In the genomic region with DNA sequence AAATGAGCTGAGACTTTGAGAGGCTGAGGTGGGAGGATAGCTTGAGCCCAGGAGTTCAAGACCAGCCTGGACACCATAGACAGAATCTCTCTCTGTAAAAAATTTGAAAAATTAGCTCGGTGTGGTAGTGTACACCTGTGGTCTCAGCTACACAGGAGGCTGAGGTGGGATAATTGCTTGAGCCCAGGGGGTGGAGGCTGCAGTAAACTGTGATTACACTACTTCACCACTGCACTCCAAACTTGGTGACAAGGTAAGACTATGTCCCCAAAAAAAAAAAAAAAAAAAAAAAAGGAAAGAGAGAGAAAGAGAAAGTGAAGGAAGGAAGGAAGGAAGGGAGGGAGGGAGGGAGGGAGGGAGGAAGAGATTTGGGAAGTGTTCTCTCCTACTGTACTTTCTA, we compare ENCODE assay signal across 33 cellular contexts.
"Had no signal": no experiment of that assay in that cellular context is flagged by ENCODE, and none has a peak within 500 bp of the region (broad histone marks: within the 10 kb centered on the region; RNA-seq: fewer than 3 reads in every experiment).

No MANE protein-coding gene starts in this region.

- H3K27ac Mint-ChIP-seq: activated CD4-positive, alpha-beta T cell treated with anti-CD3 and anti-CD28 coated beads, Interleukin-2, amount 10 ng/mL, durations not matched to agents 7 days and 5 days; activated CD8-positive, alpha-beta memory T cell treated with anti-CD3 and anti-CD28 coated beads, Interleukin-2, amount 10 ng/mL, durations not matched to agents 7 days and 5 days; activated naive CD4-positive, alpha-beta T cell treated with anti-CD3 and anti-CD28 coated beads, Interleukin-2, amount 10 ng/mL, durations not matched to agents 7 days and 5 days; activated naive CD8-positive, alpha-beta T cell; activated naive CD8-positive, alpha-beta T cell treated with anti-CD3 and anti-CD28 coated beads, Interleukin-2, amount 50 U/mL, for 24 hours had no signal

- H3K4me2 ChIP-seq: KMS-11 had no signal

- H3K27ac ChIP-seq: KMS-11, Peyer's patch, SJSA1, VCaP had no signal

- H3K9ac ChIP-seq: KMS-11 had no signal

- H3K4me1 Mint-ChIP-seq: activated naive CD4-positive, alpha-beta T cell treated with anti-CD3 and anti-CD28 coated beads, Interleukin-2, amount 10 ng/mL, durations not matched to agents 7 days and 5 days; activated naive CD8-positive, alpha-beta T cell treated with anti-CD3 and anti-CD28 coated beads, Interleukin-2, amount 50 U/mL, for 24 hours had no signal

- DNase-seq: activated CD4-positive, alpha-beta T cell treated with anti-CD3 and anti-CD28 coated beads, Interleukin-2, amount 10 ng/mL, durations not matched to agents 7 days and 5 days; activated CD4-positive, alpha-beta T cell treated with anti-CD3 and anti-CD28 coated beads, Interleukin-2, amount 50 U/mL, for 48 hours; activated CD4-positive, CD25-positive, alpha-beta regulatory T cell; activated CD8-positive, alpha-beta memory T cell treated with anti-CD3 and anti-CD28 coated beads for 24 hours; activated CD8-positive, alpha-beta memory T cell treated with anti-CD3 and anti-CD28 coated beads, Interleukin-2, amount 10 ng/mL, durations not matched to agents 7 days and 5 days; activated CD8-positive, alpha-beta memory T cell treated with anti-CD3 and anti-CD28 coated beads, Interleukin-2, amount 50 U/mL, for 48 hours; activated effector memory CD4-positive, alpha-beta T cell treated with Interleukin-2 at 50 U/mL for 16 hours; activated naive CD4-positive, alpha-beta T cell treated with anti-CD3 and anti-CD28 coated beads, Interleukin-2, amount 10 ng/mL, durations not matched to agents 7 days and 5 days; activated naive CD8-positive, alpha-beta T cell treated with anti-CD3 and anti-CD28 coated beads, Interleukin-2, amount 50 U/mL, for 24 hours; activated T-cell treated with anti-CD3 and anti-CD28 coated beads, Interleukin-2, amount 50 U/mL, for 48 hours; anterior cingulate cortex; caudate nucleus; cerebellar nuclear complex; MM.1S; MV-4-11; NCI-H1092; NCI-H1436 treated with DMSO at 0.1 percent for 48 hours; NCI-H1694 treated with DMSO at 0.1 percent for 48 hours; NCI-H2029; NCI-H345; NCI-H524 treated with DMSO at 0.1 percent for 48 hours; Peyer's patch; RPMI8226; SHP77 treated with DMSO at 0.1 percent for 48 hours; SW 1271; T-helper 1 cell; T-helper 2 cell; T-helper 9 cell had no signal

- H3K4me3 ChIP-seq: Peyer's patch, SJSA1 had no signal

- H3K27me3 ChIP-seq: Peyer's patch, SJSA1 had no signal

- ATAC-seq: activated CD8-positive, alpha-beta memory T cell treated with anti-CD3 and anti-CD28 coated beads, Interleukin-2, amount 10 ng/mL, durations not matched to agents 7 days and 5 days; activated naive CD8-positive, alpha-beta T cell treated with anti-CD3 and anti-CD28 coated beads, Interleukin-2, amount 50 U/mL, for 24 hours had no signal

- H3K36me3 ChIP-seq: SJSA1 had no signal

- H3K4me3 Mint-ChIP-seq: activated CD4-positive, alpha-beta T cell treated with anti-CD3 and anti-CD28 coated beads, Interleukin-2, amount 10 ng/mL, durations not matched to agents 7 days and 5 days; activated CD8-positive, alpha-beta memory T cell treated with anti-CD3 and anti-CD28 coated beads, Interleukin-2, amount 10 ng/mL, durations not matched to agents 7 days and 5 days; activated naive CD4-positive, alpha-beta T cell treated with anti-CD3 and anti-CD28 coated beads, Interleukin-2, amount 10 ng/mL, durations not matched to agents 7 days and 5 days; activated naive CD8-positive, alpha-beta T cell; activated naive CD8-positive, alpha-beta T cell treated with anti-CD3 and anti-CD28 coated beads, Interleukin-2, amount 50 U/mL, for 24 hours; brain had no signal

- H3K9me3 ChIP-seq: Peyer's patch, SJSA1 had no signal

- H3K4me1 ChIP-seq: Peyer's patch, SJSA1 had no signal

- H3K27me3 Mint-ChIP-seq: activated CD4-positive, alpha-beta T cell treated with anti-CD3 and anti-CD28 coated beads, Interleukin-2, amount 10 ng/mL, durations not matched to agents 7 days and 5 days; activated CD8-positive, alpha-beta memory T cell treated with anti-CD3 and anti-CD28 coated beads, Interleukin-2, amount 10 ng/mL, durations not matched to agents 7 days and 5 days; activated naive CD4-positive, alpha-beta T cell treated with anti-CD3 and anti-CD28 coated beads, Interleukin-2, amount 10 ng/mL, durations not matched to agents 7 days and 5 days; activated naive CD8-positive, alpha-beta T cell; activated naive CD8-positive, alpha-beta T cell treated with anti-CD3 and anti-CD28 coated beads, Interleukin-2, amount 50 U/mL, for 24 hours; brain had no signal
